Comparison of ENCODE assay signal across 20 cellular contexts in genomic region chr3:123692041-123692440, GRCh38.
DNase-seq lines count a peak whose midpoint lies in the region; ATAC-seq and TF ChIP-seq lines count a peak whose summit lies in the region.
"Had no signal": no experiment of that assay in that cellular context is flagged by ENCODE, and none has a peak within 500 bp of the region (broad histone marks: within the 10 kb centered on the region; RNA-seq: fewer than 3 reads in every experiment).

No MANE protein-coding gene starts in this region.

- H2BK5ac ChIP-seq in mesenchymal stem cell (ENCODE audit: low read depth, low read length, poor library complexity, severe bottlenecking) = no peak overlapping the region

- H2BK120ac ChIP-seq in mesenchymal stem cell (ENCODE audit: low read depth, low read length) = peak overlapping the region; percentile 82

- DNase-seq in HFFc6 (no peak), ascending aorta (ENCODE audit: low spot score in 2 of 2) (peak in 1 of 2 donors; percentile 53), mesenchymal stem cell (no peak), suprapubic skin (ENCODE audit: low spot score in 2 of 2) (no peak), DMS 273 (lab: John Stamatoyannopoulos, UW; ENCODE audit: unreplicated experiment) (no peak), CD14-positive monocyte (ENCODE audit: low spot score) (no peak)
- DNase-seq in activated naive CD4-positive, alpha-beta T cell (lab: John Stamatoyannopoulos, UW) = no peak
- DNase-seq: activated CD8-positive, alpha-beta memory T cell treated with anti-CD3 and anti-CD28 coated beads, Interleukin-2, amount 10 ng/mL, durations not matched to agents 7 days and 5 days; activated naive CD4-positive, alpha-beta T cell treated with anti-CD3 and anti-CD28 coated beads, Interleukin-2, amount 10 ng/mL, durations not matched to agents 7 days and 5 days; KBM-7; left colon; natural killer cell; NCI-H146; NCI-H446; OCI-M1; SW 1271 had no signal

- H4K91ac ChIP-seq in mesenchymal stem cell (ENCODE audit: low read length) = no peak overlapping the region

- H3K27ac ChIP-seq in ascending aorta (peak overlapping the region; percentile 91 to 92), mesenchymal stem cell (ENCODE audit: low read length, poor library complexity, severe bottlenecking) (no peak overlapping the region), suprapubic skin (peak overlapping the region; percentile 34)
- H3K27ac ChIP-seq: BLaER1 had no signal

- peak overlapping the region in 1 of 2 experiments; percentile 68 for H3K18ac ChIP-seq in mesenchymal stem cell (ENCODE audit: low read depth in 1 of 2, low read length in 2 of 2)

- H2BK15ac ChIP-seq in mesenchymal stem cell (ENCODE audit: low read depth, poor library complexity, severe bottlenecking) = no peak overlapping the region

- H3K9me3 ChIP-seq in ascending aorta (no peaks in the 10 kb centered on the region), mesenchymal stem cell (ENCODE audit: control insufficient read depth, low read length) (no peaks in the 10 kb centered on the region), suprapubic skin (no peaks in the 10 kb centered on the region)
- H3K9me3 ChIP-seq: BLaER1, HAP-1 had no signal

- H2AFZ ChIP-seq in mesenchymal stem cell (ENCODE audit: low read depth, low read length) = no peak overlapping the region

- H3K4me2 ChIP-seq in mesenchymal stem cell (ENCODE audit: low read length, poor library complexity, severe bottlenecking) = no peak overlapping the region
- H3K4me2 ChIP-seq: BLaER1 had no signal

- H3K27me3 ChIP-seq in ascending aorta = no peaks in the 10 kb centered on the region
- no peaks in the 10 kb centered on the region for H3K27me3 ChIP-seq in mesenchymal stem cell (ENCODE audit: control insufficient read depth in 1 of 2, insufficient read depth in 1 of 2, low read length in 2 of 2)
- H3K27me3 ChIP-seq in suprapubic skin = no peaks in the 10 kb centered on the region
- H3K27me3 ChIP-seq: BLaER1 had no signal

- H3K4me3 Mint-ChIP-seq in HFFc6 (peak overlapping the region; percentile 22; the same call in 1 of the 2 replicates), CD14-positive monocyte (no peak overlapping the region)
- H3K4me3 Mint-ChIP-seq: activated CD8-positive, alpha-beta memory T cell treated with anti-CD3 and anti-CD28 coated beads, Interleukin-2, amount 10 ng/mL, durations not matched to agents 7 days and 5 days; activated naive CD4-positive, alpha-beta T cell treated with anti-CD3 and anti-CD28 coated beads, Interleukin-2, amount 10 ng/mL, durations not matched to agents 7 days and 5 days; natural killer cell; stimulated activated naive CD8-positive, alpha-beta T cell treated with anti-CD3 and anti-CD28 coated beads, Interleukin-15, Interleukin-2, amounts not matched to agents 100 ng/mL and 50 ng/mL, for 24 hours had no signal

- no peak overlapping the region for H3K23ac ChIP-seq in mesenchymal stem cell (ENCODE audit: low read length in 2 of 2)

- peak overlapping the region; percentile 38 to 81 for H2BK12ac ChIP-seq in mesenchymal stem cell (ENCODE audit: low read length in 2 of 2)

- H3K9me3 Mint-ChIP-seq in HFFc6 (peaks cover 5% of the 10 kb centered on the region; the same call in 1 of the 2 replicates), CD14-positive monocyte (peaks cover 0 to 2% (median 0%) of the 10 kb centered on the region in 7 donors)
- H3K9me3 Mint-ChIP-seq: activated naive CD4-positive, alpha-beta T cell treated with anti-CD3 and anti-CD28 coated beads, Interleukin-2, amount 10 ng/mL, durations not matched to agents 7 days and 5 days; natural killer cell; stimulated activated naive CD8-positive, alpha-beta T cell treated with anti-CD3 and anti-CD28 coated beads, Interleukin-15, Interleukin-2, amounts not matched to agents 100 ng/mL and 50 ng/mL, for 24 hours had no signal

- 65% methylated on average over 6 of the region's 9 CpGs for WGBS in mesenchymal stem cell
- whole genome bisulfite sequencing in suprapubic skin = 74% methylated on average over 9 of the region's 9 CpGs

- H3K27me3 Mint-ChIP-seq in HFFc6 (ENCODE audit: insufficient read depth) = peaks cover 57% of the 10 kb centered on the region
- peaks cover 0 to 2% (median 0%) of the 10 kb centered on the region in 3 donors for H3K27me3 Mint-ChIP-seq in CD14-positive monocyte (ENCODE audit: low read depth in 3 of 3)
- H3K27me3 Mint-ChIP-seq: stimulated activated naive CD8-positive, alpha-beta T cell treated with anti-CD3 and anti-CD28 coated beads, Interleukin-15, Interleukin-2, amounts not matched to agents 100 ng/mL and 50 ng/mL, for 24 hours had no signal

- H3K79me1 ChIP-seq in mesenchymal stem cell (replicated peaks; ENCODE audit: low read length, poor library complexity, severe bottlenecking) = peaks cover 35% of the 10 kb centered on the region

- TF ChIP-seq POLR2A in suprapubic skin (IDR thresholded peaks at IDR 0.05) = no peak

- H2AK5ac ChIP-seq in mesenchymal stem cell (ENCODE audit: low read length, severe bottlenecking) = peak overlapping the region; percentile 24

- H3K4me1 Mint-ChIP-seq in HFFc6 (ENCODE audit: low read depth) (peaks cover 95% of the 10 kb centered on the region), CD14-positive monocyte (peaks cover 22% of the 10 kb centered on the region)
- H3K4me1 Mint-ChIP-seq: activated CD8-positive, alpha-beta memory T cell treated with anti-CD3 and anti-CD28 coated beads, Interleukin-2, amount 10 ng/mL, durations not matched to agents 7 days and 5 days; activated naive CD4-positive, alpha-beta T cell treated with anti-CD3 and anti-CD28 coated beads, Interleukin-2, amount 10 ng/mL, durations not matched to agents 7 days and 5 days; natural killer cell had no signal

- H3K36me3 Mint-ChIP-seq in HFFc6 (ENCODE audit: low read depth) (peaks cover 68% of the 10 kb centered on the region), CD14-positive monocyte (no peaks in the 10 kb centered on the region)
- H3K36me3 Mint-ChIP-seq: activated CD8-positive, alpha-beta memory T cell treated with anti-CD3 and anti-CD28 coated beads, Interleukin-2, amount 10 ng/mL, durations not matched to agents 7 days and 5 days; activated naive CD4-positive, alpha-beta T cell treated with anti-CD3 and anti-CD28 coated beads, Interleukin-2, amount 10 ng/mL, durations not matched to agents 7 days and 5 days; natural killer cell had no signal

- TF ChIP-seq CTCF in HFFc6 (IDR thresholded peaks at IDR 0.05) = no peak
- TF ChIP-seq CTCF in ascending aorta (IDR thresholded peaks at IDR 0.05) = no peak
- TF ChIP-seq CTCF in suprapubic skin (IDR thresholded peaks at IDR 0.05) = no peak
- TF ChIP-seq CTCF in CD14-positive monocyte (IDR thresholded peaks at IDR 0.05) = no peak

- no peak overlapping the region for H3K4ac ChIP-seq in mesenchymal stem cell (ENCODE audit: low read depth in 1 of 2, low read length in 2 of 2)

- peak overlapping the region in 1 of 2 donors; percentile 84 for H3K4me3 ChIP-seq in ascending aorta
- H3K4me3 ChIP-seq in mesenchymal stem cell (ENCODE audit: insufficient read depth in 1 of 2, low read depth in 1 of 2, low read length in 2 of 2) = no peak overlapping the region
- H3K4me3 ChIP-seq in suprapubic skin = no peak overlapping the region
- H3K4me3 ChIP-seq: BLaER1, HAP-1 had no signal

- ATAC-seq in GM21528 (IDR thresholded peaks at IDR 0.05; ENCODE audit: low FRiP score, unreplicated experiment) = no peak
- ATAC-seq: activated CD8-positive, alpha-beta memory T cell treated with anti-CD3 and anti-CD28 coated beads, Interleukin-2, amount 10 ng/mL, durations not matched to agents 7 days and 5 days; left colon; natural killer cell had no signal

- H3K9ac ChIP-seq in mesenchymal stem cell (ENCODE audit: low read length) = no peak overlapping the region
- H3K9ac ChIP-seq: BLaER1 had no signal

- H3K27ac Mint-ChIP-seq in HFFc6 (peak overlapping the region; percentile 74), CD14-positive monocyte (no peak overlapping the region)
- H3K27ac Mint-ChIP-seq: activated CD8-positive, alpha-beta memory T cell treated with anti-CD3 and anti-CD28 coated beads, Interleukin-2, amount 10 ng/mL, durations not matched to agents 7 days and 5 days; activated naive CD4-positive, alpha-beta T cell treated with anti-CD3 and anti-CD28 coated beads, Interleukin-2, amount 10 ng/mL, durations not matched to agents 7 days and 5 days; natural killer cell; stimulated activated naive CD8-positive, alpha-beta T cell treated with anti-CD3 and anti-CD28 coated beads, Interleukin-15, Interleukin-2, amounts not matched to agents 100 ng/mL and 50 ng/mL, for 24 hours had no signal

- H3K4me1 ChIP-seq in ascending aorta = peaks cover 42 to 79% of the 10 kb centered on the region in 2 donors
- peaks cover 52% of the 10 kb centered on the region for H3K4me1 ChIP-seq in mesenchymal stem cell (ENCODE audit: control insufficient read depth, insufficient read depth, low read depth, low read length)
- peaks cover 25% of the 10 kb centered on the region for H3K4me1 ChIP-seq in suprapubic skin

- H3K36me3 ChIP-seq in ascending aorta = peaks cover 53 to 68% of the 10 kb centered on the region in 2 donors
- peaks cover 31 to 52% of the 10 kb centered on the region in 2 experiments for H3K36me3 ChIP-seq in mesenchymal stem cell (ENCODE audit: control insufficient read depth in 1 of 2, insufficient read depth in 2 of 2, low read depth in 1 of 2, low read length in 2 of 2)
- H3K36me3 ChIP-seq in suprapubic skin = no peaks in the 10 kb centered on the region
- H3K36me3 ChIP-seq: HAP-1 had no signal

- no peak overlapping the region for H3K14ac ChIP-seq in mesenchymal stem cell (ENCODE audit: low read length in 2 of 2)

- peak overlapping the region; percentile 5 for H4K8ac ChIP-seq in mesenchymal stem cell (ENCODE audit: low read length)

- no peak for TF ChIP-seq EP300 in suprapubic skin (IDR thresholded peaks at IDR 0.05)

- intact Hi-C loops in ascending aorta (cut with DNase I) (no loop called here), CD14-positive monocyte (cut with micrococcal nuclease) (no loop called here)
